9 cellular contexts compared by ENCODE assay signal in the genomic region with DNA sequence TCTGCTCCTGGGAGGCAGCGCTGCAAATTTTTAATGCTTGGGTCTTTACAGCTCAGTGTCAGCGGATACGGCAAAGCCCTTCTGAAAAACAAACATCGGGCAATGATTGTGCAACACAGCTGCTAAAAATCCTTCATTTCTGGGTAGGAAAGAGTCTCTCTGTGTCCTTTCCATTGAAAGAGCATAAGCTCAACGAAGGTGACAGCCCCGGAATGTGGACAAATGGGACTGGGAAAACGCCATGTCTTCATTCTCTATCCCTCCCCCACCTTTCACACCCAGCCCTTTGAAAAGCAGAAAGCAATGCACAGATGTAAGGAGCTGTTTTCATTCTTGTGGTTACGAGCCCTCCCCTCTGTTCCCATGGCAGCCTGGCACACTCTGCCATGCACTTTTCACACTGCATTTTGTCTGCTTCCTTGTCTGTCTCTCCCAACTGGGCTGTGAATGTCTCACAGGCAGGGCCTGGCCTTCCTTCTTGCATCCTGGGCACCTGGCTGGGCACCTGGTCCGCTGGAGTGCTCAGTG. TPM values are rescaled to one million over a fixed set of nuclear protein-coding genes. Genes with fewer than 3 reads are reported as not detected.
DNase-seq lines count a peak whose midpoint lies in the region; ATAC-seq and TF ChIP-seq lines count a peak whose summit lies in the region.
"Had no signal": no experiment of that assay in that cellular context is flagged by ENCODE, and none has a peak within 500 bp of the region (broad histone marks: within the 10 kb centered on the region; RNA-seq: fewer than 3 reads in every experiment).

No MANE protein-coding gene starts in this region.

- peak; percentile 49; the same call in 1 of the 3 replicates for ATAC-seq in RWPE2 (ENCODE audit: low read depth)
- no peak for ATAC-seq in Right ventricle myocardium superior (ENCODE audit: poor library complexity)
- ATAC-seq in HG03457 (IDR thresholded peaks at IDR 0.05; ENCODE audit: unreplicated experiment) = no peak

- DNase-seq in A172 (ENCODE audit: low spot score) (peak; percentile 57), HFF-Myc (ENCODE audit: extremely low read depth, low read depth) (peak; percentile 42), RWPE2 (ENCODE audit: low spot score) (no peak), glomerular visceral epithelial cell (ENCODE audit: extremely low spot score) (peak; percentile 74), Right ventricle myocardium superior (no peak), G401 (ENCODE audit: low spot score) (no peak), NCI-H146 treated with DMSO at 0.1 percent for 48 hours (lab: John Stamatoyannopoulos, UW; ENCODE audit: unreplicated experiment) (no peak)

- H3K27ac ChIP-seq in RWPE2 (ENCODE audit: poor library complexity, severe bottlenecking) = no peak overlapping the region
- H3K27ac ChIP-seq: cardiac muscle cell had no signal

- no peaks in the 10 kb centered on the region for H3K9me3 ChIP-seq in RWPE2 (ENCODE audit: severe bottlenecking)

- H3K4me1 ChIP-seq in RWPE2 (ENCODE audit: insufficient read depth, poor library complexity, severe bottlenecking) = no peaks in the 10 kb centered on the region

- H3K36me3 ChIP-seq in RWPE2 (ENCODE audit: low read depth) = no peaks in the 10 kb centered on the region
- H3K36me3 ChIP-seq: cardiac muscle cell had no signal

- H3K4me3 ChIP-seq in HFF-Myc (replicated peaks; ENCODE audit: low read depth, low read length) = no peak overlapping the region
- H3K4me3 ChIP-seq in RWPE2 (ENCODE audit: severe bottlenecking) = no peak overlapping the region
- H3K4me3 ChIP-seq: cardiac muscle cell had no signal

- intact Hi-C loops in Right ventricle myocardium superior (cut with DNase I) = no loop called here

- TF ChIP-seq CTCF in HFF-Myc (IDR thresholded peaks at IDR 0.05; ENCODE audit: low read depth, low read length, missing control alignments) = no peak
- no peak for TF ChIP-seq CTCF in RWPE2 (IDR thresholded peaks at IDR 0.05; ENCODE audit: poor library complexity, severe bottlenecking)

- no peaks in the 10 kb centered on the region for H3K27me3 ChIP-seq in RWPE2 (ENCODE audit: insufficient read depth, poor library complexity, severe bottlenecking)
- H3K27me3 ChIP-seq: cardiac muscle cell had no signal

- in situ Hi-C loops in G401 (cut with HindIII; ENCODE audit: low sequenced_read_pairs) = no loop called here

RNA-seq across cellular contexts. Expression of a gene that starts 16.1 kb away (rescaled TPM):
- 23.8 and 31.8 TPM in 2 replicates for total RNA-seq in A172 (2014; rRNA removed; shearing (Covaris generic))
- total RNA-seq in Right ventricle myocardium superior = 10.5 TPM
- 52.6 and 58.4 TPM in 2 replicates for total RNA-seq in G401 (2014; rRNA removed; shearing (Covaris generic))

Comparison
In these comparisons a context has a peak if more than half of its experiments do, and no peak if none do; other contexts are left out.
1. DNase-seq: peak in A172 (single experiment), HFF-Myc (single experiment) and glomerular visceral epithelial cell (single experiment); none in RWPE2 (single experiment), Right ventricle myocardium superior (single experiment), G401 (single experiment) and NCI-H146 treated with DMSO at 0.1 percent for 48 hours (single experiment).